8 cellular contexts compared by ENCODE assay signal in the genomic region with DNA sequence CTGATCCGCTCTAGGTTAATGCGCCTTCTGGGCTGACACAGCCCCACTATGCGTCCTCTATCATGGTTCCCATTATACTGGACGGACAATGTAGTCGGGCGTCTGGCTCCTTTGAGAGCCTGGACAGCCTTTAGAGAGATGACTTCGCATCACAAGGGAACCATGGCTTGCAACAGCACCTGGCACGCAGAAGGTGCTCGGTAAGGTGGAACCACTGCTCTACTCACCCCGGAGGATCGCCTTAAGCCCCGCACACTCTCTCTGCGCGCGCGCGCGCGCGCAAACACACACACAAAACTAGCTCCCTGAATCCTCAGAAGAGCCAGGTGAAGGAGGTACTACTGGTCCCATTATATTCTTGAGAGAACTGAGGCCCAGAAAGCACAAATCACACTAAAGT. TPM values are rescaled to one million over a fixed set of nuclear protein-coding genes. Genes with fewer than 3 reads are reported as not detected.
DNase-seq lines count a peak whose midpoint lies in the region; ATAC-seq and TF ChIP-seq lines count a peak whose summit lies in the region.

No MANE protein-coding gene starts in this region.

- H3K4me1 ChIP-seq in upper lobe of left lung, result peaks cover 39 to 50% (median 43%) of the 10 kb centered on the region in 4 donors

- TF ChIP-seq POLR2A in upper lobe of left lung (IDR thresholded peaks at IDR 0.05), result no peak

- TF ChIP-seq EP300 in upper lobe of left lung (IDR thresholded peaks at IDR 0.05), result no peak

- peak overlapping the region; percentile 80 for H3K27ac Mint-ChIP-seq in activated naive CD4-positive, alpha-beta T cell treated with anti-CD3 and anti-CD28 coated beads, Interleukin-2, amount 50 U/mL, for 24 hours
- H3K27ac Mint-ChIP-seq in activated naive CD4-positive, alpha-beta T cell treated with anti-CD3 and anti-CD28 coated beads, Interleukin-2, amount 50 U/mL, for 72 hours, result no peak overlapping the region
- peak overlapping the region; percentile 90 for H3K27ac Mint-ChIP-seq in memory B cell

- H3K36me3 ChIP-seq in upper lobe of left lung, result peaks cover 0 to 8% (median 0%) of the 10 kb centered on the region in 4 donors

- in situ Hi-C loops in astrocyte of the spinal cord (cut with HindIII; ENCODE audit: low sequenced_read_pairs), result no loop called here

- H3K27me3 ChIP-seq in upper lobe of left lung, result no peaks in the 10 kb centered on the region

- H3K27ac ChIP-seq in upper lobe of left lung, result peak overlapping the region; percentile 84 to 91 (median 90)

- DNase-seq in activated naive CD4-positive, alpha-beta T cell treated with anti-CD3 and anti-CD28 coated beads, Interleukin-2, amount 50 U/mL, for 72 hours (ENCODE audit: low spot score in 2 of 2), result no peak
- DNase-seq in astrocyte of the spinal cord (ENCODE audit: low read depth, low spot score), result no peak
- no peak for DNase-seq in memory B cell (ENCODE audit: low spot score in 2 of 2)
- DNase-seq in upper lobe of left lung, result peak in 1 of 2 donors; percentile 85
- no peak for DNase-seq in HuH-7 (ENCODE audit: low spot score)
- DNase-seq in activated CD8-positive, alpha-beta memory T cell treated with anti-CD3 and anti-CD28 coated beads, Interleukin-2, amount 50 U/mL, for 48 hours, result no peak

- no peaks in the 10 kb centered on the region for H3K9me3 Mint-ChIP-seq in activated naive CD4-positive, alpha-beta T cell treated with anti-CD3 and anti-CD28 coated beads, Interleukin-2, amount 50 U/mL, for 24 hours
- no peaks in the 10 kb centered on the region for H3K9me3 Mint-ChIP-seq in activated naive CD4-positive, alpha-beta T cell treated with anti-CD3 and anti-CD28 coated beads, Interleukin-2, amount 50 U/mL, for 72 hours
- no peaks in the 10 kb centered on the region for H3K9me3 Mint-ChIP-seq in memory B cell

- no peak for ATAC-seq in activated naive CD4-positive, alpha-beta T cell treated with anti-CD3 and anti-CD28 coated beads, Interleukin-2, amount 50 U/mL, for 72 hours
- ATAC-seq in memory B cell (ENCODE audit: low read depth) (no peak), upper lobe of left lung (ENCODE audit: low FRiP score in 2 of 2) (no peak), GM19455 (IDR thresholded peaks at IDR 0.05; ENCODE audit: unreplicated experiment) (no peak)

- TF ChIP-seq CTCF in astrocyte of the spinal cord (IDR thresholded peaks at IDR 0.05; ENCODE audit: low read depth, low read length) (no peak), upper lobe of left lung (IDR thresholded peaks at IDR 0.05) (no peak)

- H3K27me3 Mint-ChIP-seq in activated naive CD4-positive, alpha-beta T cell treated with anti-CD3 and anti-CD28 coated beads, Interleukin-2, amount 50 U/mL, for 24 hours, result no peaks in the 10 kb centered on the region
- H3K27me3 Mint-ChIP-seq in memory B cell, result no peaks in the 10 kb centered on the region

- WGBS in upper lobe of left lung, 2 donors, result 69 to 79% methylated on average over 20 of the region's 20 CpGs

- H3K4me3 ChIP-seq in astrocyte of the spinal cord (ENCODE audit: low read depth, low read length) (peak overlapping the region; percentile 42), upper lobe of left lung (peak overlapping the region in 3 of 4 donors; percentile 55 to 71 (median 66))

- H3K9me3 ChIP-seq in upper lobe of left lung, result no peaks in the 10 kb centered on the region

- H3K4me3 Mint-ChIP-seq in activated naive CD4-positive, alpha-beta T cell treated with anti-CD3 and anti-CD28 coated beads, Interleukin-2, amount 50 U/mL, for 24 hours, result peak overlapping the region; percentile 94
- peak overlapping the region; percentile 67 for H3K4me3 Mint-ChIP-seq in memory B cell

- H3K36me3 Mint-ChIP-seq in activated naive CD4-positive, alpha-beta T cell treated with anti-CD3 and anti-CD28 coated beads, Interleukin-2, amount 50 U/mL, for 24 hours, result no peaks in the 10 kb centered on the region
- H3K36me3 Mint-ChIP-seq in activated naive CD4-positive, alpha-beta T cell treated with anti-CD3 and anti-CD28 coated beads, Interleukin-2, amount 50 U/mL, for 72 hours, result no peaks in the 10 kb centered on the region
- no peaks in the 10 kb centered on the region for H3K36me3 Mint-ChIP-seq in memory B cell

- peaks cover 28% of the 10 kb centered on the region for H3K4me1 Mint-ChIP-seq in activated naive CD4-positive, alpha-beta T cell treated with anti-CD3 and anti-CD28 coated beads, Interleukin-2, amount 50 U/mL, for 24 hours
- H3K4me1 Mint-ChIP-seq in memory B cell, result peaks cover 17% of the 10 kb centered on the region

RNA-seq across cellular contexts. Expression of a gene that starts 7.1 kb away (rescaled TPM):
- 10 to 100 TPM in 1 of 2 donors, 1 to 10 TPM in 1; 9.5 to 21.7 TPM for total RNA-seq in activated naive CD4-positive, alpha-beta T cell treated with anti-CD3 and anti-CD28 coated beads, Interleukin-2, amount 50 U/mL, for 72 hours
- 10 to 100 TPM in 5 of 6 donors, 1 to 10 TPM in 1; 9.6 to 87.0 (median 17.4) TPM for total RNA-seq in upper lobe of left lung

RNA-seq across cellular contexts. Expression of a gene that starts 8.9 kb away (rescaled TPM):
- 10 to 100 TPM; 29.9 to 30.4 TPM for total RNA-seq in activated naive CD4-positive, alpha-beta T cell treated with anti-CD3 and anti-CD28 coated beads, Interleukin-2, amount 50 U/mL, for 72 hours
- 10 to 100 TPM; 25.4 to 74.4 (median 36.8) TPM for total RNA-seq in upper lobe of left lung

RNA-seq across cellular contexts. Expression of a gene that starts 15.1 kb away (rescaled TPM):
- total RNA-seq in activated naive CD4-positive, alpha-beta T cell treated with anti-CD3 and anti-CD28 coated beads, Interleukin-2, amount 50 U/mL, for 72 hours, result not detected
- total RNA-seq in upper lobe of left lung, result 1 to 10 TPM in 1 of 6 donors, not detected in 5; 6.2 TPM

RNA-seq across cellular contexts. Expression of a gene that starts 40.3 kb away (rescaled TPM):
- 1,000 to 10,000 TPM in 1 of 2 donors, 100 to 1,000 TPM in 1; 786 to 1,016 TPM for total RNA-seq in activated naive CD4-positive, alpha-beta T cell treated with anti-CD3 and anti-CD28 coated beads, Interleukin-2, amount 50 U/mL, for 72 hours
- 100 to 1,000 TPM; 346 to 723 (median 513) TPM for total RNA-seq in upper lobe of left lung

RNA-seq across cellular contexts. Expression of a gene that starts 50.7 kb away (rescaled TPM):
- total RNA-seq in activated naive CD4-positive, alpha-beta T cell treated with anti-CD3 and anti-CD28 coated beads, Interleukin-2, amount 50 U/mL, for 72 hours, result 100 to 1,000 TPM; 170 to 226 TPM
- total RNA-seq in upper lobe of left lung, result 100 to 1,000 TPM in 3 of 6 donors, 10 to 100 TPM in 3; 81.5 to 198 (median 105) TPM

Comparison
In these comparisons a context has a peak if more than half of its experiments do, and no peak if none do; other contexts are left out.
1. H3K27ac Mint-ChIP-seq: peak in activated naive CD4-positive, alpha-beta T cell treated with anti-CD3 and anti-CD28 coated beads, Interleukin-2, amount 50 U/mL, for 24 hours (single experiment) and memory B cell (single experiment); none in activated naive CD4-positive, alpha-beta T cell treated with anti-CD3 and anti-CD28 coated beads, Interleukin-2, amount 50 U/mL, for 72 hours (0 of 2).